14 cellular contexts compared by ENCODE assay signal in the genomic region with DNA sequence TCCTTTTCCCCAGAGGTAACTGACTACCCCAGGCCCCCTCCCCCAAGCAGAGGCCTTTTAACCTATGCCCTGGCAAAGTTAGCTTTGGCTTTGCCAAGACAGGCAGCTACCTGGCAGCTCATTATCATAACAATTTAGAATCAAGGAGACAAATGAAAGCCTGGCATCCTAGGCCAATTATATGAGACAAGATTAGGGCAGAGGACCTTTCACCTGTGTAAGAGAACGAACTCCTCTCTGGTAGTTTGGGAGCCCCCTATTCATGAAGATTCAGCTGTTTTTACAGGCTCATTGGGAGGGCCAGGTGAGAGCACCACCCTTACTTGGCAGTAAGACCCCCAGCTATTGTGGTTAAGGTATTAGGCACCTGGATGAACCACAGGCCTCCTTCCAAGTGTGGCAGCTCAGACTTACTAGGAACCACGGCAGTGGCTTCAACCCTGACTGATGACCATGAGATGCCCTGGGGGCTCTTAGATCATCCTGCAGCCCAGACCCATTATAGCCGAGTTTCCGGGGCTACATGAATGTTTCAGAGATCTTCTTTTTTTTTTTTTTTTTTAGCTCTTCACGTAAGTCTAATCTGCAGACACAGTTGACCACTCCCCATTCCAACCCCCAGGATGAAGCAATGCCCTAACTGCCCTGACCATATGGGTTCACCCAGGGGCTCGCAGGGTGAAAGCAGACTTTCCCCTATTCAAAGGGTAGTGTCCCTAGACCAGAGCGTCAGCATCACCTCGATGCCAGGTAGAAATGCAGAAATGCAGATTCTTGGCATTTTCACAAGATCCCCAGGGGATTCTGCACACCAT. TPM values are rescaled to one million over a fixed set of nuclear protein-coding genes. Genes with fewer than 3 reads are reported as not detected.
DNase-seq lines count a peak whose midpoint lies in the region; ATAC-seq and TF ChIP-seq lines count a peak whose summit lies in the region.
"Had no signal": no experiment of that assay in that cellular context is flagged by ENCODE, and none has a peak within 500 bp of the region (broad histone marks: within the 10 kb centered on the region; RNA-seq: fewer than 3 reads in every experiment).

No MANE protein-coding gene starts in this region.

- H3K36me3 ChIP-seq in psoas muscle (ENCODE audit: insufficient read depth in 1 of 2, low read depth in 1 of 2) (no peaks in the 10 kb centered on the region), thyroid gland (no peaks in the 10 kb centered on the region)

- no peak for DNase-seq in activated CD4-positive, alpha-beta T cell treated with anti-CD3 and anti-CD28 coated beads for 36 hours
- DNase-seq in activated CD4-positive, alpha-beta T cell treated with anti-CD3 and anti-CD28 coated beads, Interleukin-2, amount 50 U/mL, for 4 hours: no peak
- DNase-seq in MV-4-11 (lab: John Stamatoyannopoulos, UW) (peak; percentile 81), psoas muscle (no peak), amniotic stem cell (lab: John Stamatoyannopoulos, UW) (no peak), NCI-H774 (lab: John Stamatoyannopoulos, UW) (no peak), thyroid gland (no peak)
- no peak for DNase-seq in activated CD8-positive, alpha-beta T cell treated with anti-CD3 and anti-CD28 coated beads for 36 hours
- DNase-seq: ACHN, cortex of kidney, DND-41 had no signal

- H3K9me3 Mint-ChIP-seq in activated CD4-positive, alpha-beta T cell treated with anti-CD3 and anti-CD28 coated beads for 36 hours (ENCODE audit: low read depth): peaks cover 3% of the 10 kb centered on the region
- peaks cover 4% of the 10 kb centered on the region for H3K9me3 Mint-ChIP-seq in activated CD8-positive, alpha-beta T cell treated with anti-CD3 and anti-CD28 coated beads for 36 hours

- ATAC-seq in activated CD4-positive, alpha-beta T cell treated with anti-CD3 and anti-CD28 coated beads for 36 hours: no peak
- no peak for ATAC-seq in activated CD8-positive, alpha-beta T cell treated with anti-CD3 and anti-CD28 coated beads for 36 hours
- no peak for ATAC-seq in psoas muscle
- ATAC-seq: Panc1 had no signal

- H3K4me3 Mint-ChIP-seq in activated CD4-positive, alpha-beta T cell treated with anti-CD3 and anti-CD28 coated beads for 36 hours: no peak overlapping the region
- no peak overlapping the region for H3K4me3 Mint-ChIP-seq in activated CD8-positive, alpha-beta T cell treated with anti-CD3 and anti-CD28 coated beads for 36 hours

- H3K4me3 ChIP-seq in psoas muscle (no peak overlapping the region), thyroid gland (replicated peaks in 1 of 3) (no peak overlapping the region)

- peaks cover 26% of the 10 kb centered on the region for H3K4me1 ChIP-seq in psoas muscle
- peaks cover 22% of the 10 kb centered on the region in 2 donors for H3K4me1 ChIP-seq in thyroid gland

- WGBS in psoas muscle, 3 donors: 90 to 91% (median 91%) methylated on average over 8 of the region's 8 CpGs
- WGBS in thyroid gland, 2 donors: 87 to 94% methylated on average over 8 of the region's 8 CpGs

- H3K4me1 Mint-ChIP-seq in activated CD4-positive, alpha-beta T cell treated with anti-CD3 and anti-CD28 coated beads for 36 hours: peaks cover 66% of the 10 kb centered on the region
- H3K4me1 Mint-ChIP-seq in activated CD8-positive, alpha-beta T cell treated with anti-CD3 and anti-CD28 coated beads for 36 hours (ENCODE audit: low read depth): peaks cover 60% of the 10 kb centered on the region

- H3K27me3 ChIP-seq in psoas muscle (ENCODE audit: insufficient read depth in 3 of 3, low read length in 2 of 3) (no peaks in the 10 kb centered on the region), thyroid gland (no peaks in the 10 kb centered on the region)

- H3K27me3 Mint-ChIP-seq in activated CD4-positive, alpha-beta T cell treated with anti-CD3 and anti-CD28 coated beads for 36 hours: no peaks in the 10 kb centered on the region
- no peaks in the 10 kb centered on the region for H3K27me3 Mint-ChIP-seq in activated CD8-positive, alpha-beta T cell treated with anti-CD3 and anti-CD28 coated beads for 36 hours

- no peaks in the 10 kb centered on the region for H3K36me3 Mint-ChIP-seq in activated CD4-positive, alpha-beta T cell treated with anti-CD3 and anti-CD28 coated beads for 36 hours (ENCODE audit: low read depth)
- H3K36me3 Mint-ChIP-seq in activated CD8-positive, alpha-beta T cell treated with anti-CD3 and anti-CD28 coated beads for 36 hours (ENCODE audit: low read depth): no peaks in the 10 kb centered on the region

- peaks cover 4% of the 10 kb centered on the region for H3K9me3 ChIP-seq in psoas muscle
- no peaks in the 10 kb centered on the region for H3K9me3 ChIP-seq in thyroid gland

- intact Hi-C loops in activated CD4-positive, alpha-beta T cell treated with anti-CD3 and anti-CD28 coated beads for 36 hours (cut with DNase I, micrococcal nuclease): loop anchor here (2.0 kb wide), 2 partner anchors 19 to 27 kb away; no protein-coding TSS in a partner anchor
- intact Hi-C loops in activated CD8-positive, alpha-beta T cell treated with anti-CD3 and anti-CD28 coated beads for 36 hours (cut with micrococcal nuclease): no loop called here
- intact Hi-C loops in psoas muscle (cut with DNase I) (loop anchor here (5.0 to 10.0 kb wide), 2 partner anchors 57 to 329 kb away; a partner anchor contains a TSS), thyroid gland (cut with DNase I) (loop anchor here (10.0 kb wide), 1 partner anchor 329 kb away; no protein-coding TSS in a partner anchor)

- peak overlapping the region; percentile 38 for H3K27ac Mint-ChIP-seq in activated CD4-positive, alpha-beta T cell treated with anti-CD3 and anti-CD28 coated beads for 36 hours
- peak overlapping the region; percentile 94 for H3K27ac Mint-ChIP-seq in activated CD8-positive, alpha-beta T cell treated with anti-CD3 and anti-CD28 coated beads for 36 hours

- POLR2A ChIA-PET in activated CD4-positive, alpha-beta T cell treated with anti-CD3 and anti-CD28 coated beads for 36 hours (lab: Charles Lee): interaction anchor here (0.6 kb wide), 1 partner anchor 1176 kb away, joined by 3 read pairs; no protein-coding TSS in a partner anchor
- POLR2A ChIA-PET in activated CD8-positive, alpha-beta T cell treated with anti-CD3 and anti-CD28 coated beads for 36 hours (lab: Charles Lee): interaction anchor here (0.6 to 2.9 kb wide), 6 partner anchors 21 to 156 kb away, joined by 3 to 14 read pairs (median 4); no protein-coding TSS in a partner anchor

- no peak for TF ChIP-seq POLR2A in thyroid gland (IDR thresholded peaks at IDR 0.05)

- H3K27ac ChIP-seq in psoas muscle (peak overlapping the region; percentile 64), thyroid gland (no peak overlapping the region)
- H3K27ac ChIP-seq: HL-60 had no signal

- TF ChIP-seq CTCF in activated CD8-positive, alpha-beta T cell treated with anti-CD3 and anti-CD28 coated beads for 36 hours (IDR thresholded peaks at IDR 0.05): no peak
- TF ChIP-seq CTCF in psoas muscle (IDR thresholded peaks at IDR 0.05) (no peak), thyroid gland (IDR thresholded peaks at IDR 0.05) (no peak)

- CTCF ChIA-PET in activated CD4-positive, alpha-beta T cell treated with anti-CD3 and anti-CD28 coated beads for 36 hours (lab: Charles Lee): interaction anchor here (0.6 to 3.2 kb wide), 10 partner anchors 10 to 413 kb away, joined by 3 to 18 read pairs (median 5); no protein-coding TSS in a partner anchor
- CTCF ChIA-PET in activated CD8-positive, alpha-beta T cell treated with anti-CD3 and anti-CD28 coated beads for 36 hours (lab: Charles Lee): interaction anchor here (0.5 to 11.9 kb wide), 11 partner anchors 9 to 586 kb away, joined by 3 to 166 read pairs (median 3); no protein-coding TSS in a partner anchor

RNA-seq across cellular contexts. Expression of a gene that starts 56.3 kb away (rescaled TPM):
- total RNA-seq in activated CD4-positive, alpha-beta T cell treated with anti-CD3 and anti-CD28 coated beads for 36 hours: under 1 TPM in 1 of 2 experiments, not detected in 1; 0.05 TPM
- total RNA-seq in activated CD8-positive, alpha-beta T cell treated with anti-CD3 and anti-CD28 coated beads for 36 hours: under 1 TPM in 1 of 2 experiments, not detected in 1; 0.07 TPM
- under 1 TPM in 1 of 4 donors, not detected in 3; 0.06 TPM for total RNA-seq in psoas muscle
- under 1 TPM in 1 of 3 donors, not detected in 2; 0.01 TPM for polyA plus RNA-seq in psoas muscle
- under 1 TPM in 1 of 4 donors, not detected in 3; 0.11 TPM for total RNA-seq in thyroid gland
- total RNA-seq: frontal cortex had no signal
